In the genomic region with DNA sequence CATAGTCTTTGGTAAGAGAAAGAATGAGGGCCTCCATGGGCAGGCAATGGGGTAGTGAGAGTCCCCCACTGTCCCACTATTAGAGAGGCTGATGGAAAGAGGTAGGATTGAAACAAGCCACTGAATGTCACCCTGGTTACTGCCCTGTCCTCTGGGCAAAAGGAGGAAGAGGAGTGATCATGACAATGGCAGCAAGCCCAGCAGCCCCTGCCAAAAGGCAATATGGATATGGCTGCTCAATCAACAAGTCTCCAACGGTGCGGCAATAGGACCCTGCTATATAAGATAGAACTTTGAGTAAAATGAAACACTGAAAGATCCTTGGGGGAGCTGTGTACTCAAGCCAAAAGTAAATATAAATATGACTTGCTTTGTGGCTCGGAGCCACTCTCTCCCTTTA, we compare ENCODE assay signal across 18 cellular contexts. TPM values are rescaled to one million over a fixed set of nuclear protein-coding genes. Genes with fewer than 3 reads are reported as not detected.
DNase-seq lines count a peak whose midpoint lies in the region; ATAC-seq and TF ChIP-seq lines count a peak whose summit lies in the region.
"Had no signal": no experiment of that assay in that cellular context is flagged by ENCODE, and none has a peak within 500 bp of the region (broad histone marks: within the 10 kb centered on the region; RNA-seq: fewer than 3 reads in every experiment).

No MANE protein-coding gene starts in this region.

- intact Hi-C loops in MCF 10A (cut with micrococcal nuclease): no loop called here

- no peak overlapping the region for H2BK12ac ChIP-seq in mesenchymal stem cell (ENCODE audit: low read length in 2 of 2)

- H3K9me3 ChIP-seq in HUES6 (ENCODE audit: control insufficient read depth, insufficient read depth, low read depth, low read length): no peaks in the 10 kb centered on the region
- no peaks in the 10 kb centered on the region for H3K9me3 ChIP-seq in mesenchymal stem cell (ENCODE audit: control insufficient read depth, low read length)
- H3K9me3 ChIP-seq in smooth muscle cell (replicated peaks; ENCODE audit: low read depth): no peaks in the 10 kb centered on the region
- H3K9me3 ChIP-seq: gastroesophageal sphincter had no signal

- no peak overlapping the region for H4K8ac ChIP-seq in mesenchymal stem cell (ENCODE audit: low read length)

- no peak overlapping the region for H2BK15ac ChIP-seq in mesenchymal stem cell (ENCODE audit: low read depth, poor library complexity, severe bottlenecking)

- DNase-seq in MCF 10A (ENCODE audit: unreplicated experiment) (no peak), mesenchymal stem cell (no peak), smooth muscle cell (lab: John Stamatoyannopoulos, UW; ENCODE audit: unreplicated experiment) (no peak), G401 (ENCODE audit: low spot score) (no peak)
- no peak for DNase-seq in activated CD4-positive, alpha-beta T cell treated with anti-CD3 and anti-CD28 coated beads, Interleukin-2, amount 10 ng/mL, durations not matched to agents 7 days and 5 days
- DNase-seq in stimulated activated naive CD8-positive, alpha-beta T cell treated with anti-CD3 and anti-CD28 coated beads, Interleukin-15, amount 100 ng/mL, for 72 hours: no peak
- DNase-seq: DMS79; effector memory CD4-positive, alpha-beta T cell; KBM-7; left cardiac atrium; NCI-H1436; NCI-H524; stimulated activated CD4-positive, alpha-beta T cell treated with anti-CD3 and anti-CD28 coated beads, Interleukin-15, amount 100 ng/mL, for 24 hours; T-helper 17 cell had no signal

- WGBS in mesenchymal stem cell: 85% methylated on average over 2 of the region's 3 CpGs
- 71% methylated on average over 3 of the region's 3 CpGs for WGBS in smooth muscle cell (ENCODE audit: low lambda C conversion rate)

- H4K20me1 ChIP-seq in smooth muscle cell (ENCODE audit: low read depth): peaks cover 5% of the 10 kb centered on the region

- no peak overlapping the region for H3K4me2 ChIP-seq in mesenchymal stem cell (ENCODE audit: low read length, poor library complexity, severe bottlenecking)
- peak overlapping the region; percentile 34 for H3K4me2 ChIP-seq in smooth muscle cell

- H3K9ac ChIP-seq in HUES6 (ENCODE audit: low read length) (peak overlapping the region; percentile 28), mesenchymal stem cell (ENCODE audit: low read length) (peak overlapping the region; percentile 6), smooth muscle cell (ENCODE audit: low read depth) (no peak overlapping the region)
- H3K9ac ChIP-seq: neural progenitor cell had no signal

- H3K23ac ChIP-seq in mesenchymal stem cell (ENCODE audit: low read length in 2 of 2): no peak overlapping the region

- no peak overlapping the region for H3K4me3 Mint-ChIP-seq in MCF 10A (ENCODE audit: unreplicated experiment)
- H3K4me3 Mint-ChIP-seq in activated CD4-positive, alpha-beta T cell treated with anti-CD3 and anti-CD28 coated beads, Interleukin-2, amount 10 ng/mL, durations not matched to agents 7 days and 5 days: no peak overlapping the region
- H3K4me3 Mint-ChIP-seq in stimulated activated naive CD8-positive, alpha-beta T cell treated with anti-CD3 and anti-CD28 coated beads, Interleukin-15, amount 100 ng/mL, for 72 hours: no peak overlapping the region
- H3K4me3 Mint-ChIP-seq: neural progenitor cell, T-helper 17 cell had no signal

- H3K36me3 Mint-ChIP-seq in MCF 10A (ENCODE audit: insufficient read depth, unreplicated experiment): no peaks in the 10 kb centered on the region
- H3K36me3 Mint-ChIP-seq in activated CD4-positive, alpha-beta T cell treated with anti-CD3 and anti-CD28 coated beads, Interleukin-2, amount 10 ng/mL, durations not matched to agents 7 days and 5 days (ENCODE audit: low read depth): no peaks in the 10 kb centered on the region

- no peaks in the 10 kb centered on the region for H3K9me3 Mint-ChIP-seq in MCF 10A (ENCODE audit: unreplicated experiment)
- H3K9me3 Mint-ChIP-seq in activated CD4-positive, alpha-beta T cell treated with anti-CD3 and anti-CD28 coated beads, Interleukin-2, amount 10 ng/mL, durations not matched to agents 7 days and 5 days: no peaks in the 10 kb centered on the region
- H3K9me3 Mint-ChIP-seq in stimulated activated naive CD8-positive, alpha-beta T cell treated with anti-CD3 and anti-CD28 coated beads, Interleukin-15, amount 100 ng/mL, for 72 hours: no peaks in the 10 kb centered on the region
- H3K9me3 Mint-ChIP-seq: neural progenitor cell had no signal

- no peak overlapping the region for H2BK5ac ChIP-seq in mesenchymal stem cell (ENCODE audit: low read depth, low read length, poor library complexity, severe bottlenecking)

- TF ChIP-seq CTCF in MCF 10A (IDR thresholded peaks at IDR 0.05; ENCODE audit: unreplicated experiment) (no peak), smooth muscle cell (IDR thresholded peaks at IDR 0.05; ENCODE audit: borderline replicate concordance, insufficient read depth, poor library complexity, severe bottlenecking) (no peak)

- H3K4me1 Mint-ChIP-seq in MCF 10A (ENCODE audit: insufficient read depth, unreplicated experiment): peaks cover 57% of the 10 kb centered on the region
- peaks cover 6% of the 10 kb centered on the region for H3K4me1 Mint-ChIP-seq in activated CD4-positive, alpha-beta T cell treated with anti-CD3 and anti-CD28 coated beads, Interleukin-2, amount 10 ng/mL, durations not matched to agents 7 days and 5 days
- no peaks in the 10 kb centered on the region for H3K4me1 Mint-ChIP-seq in stimulated activated naive CD8-positive, alpha-beta T cell treated with anti-CD3 and anti-CD28 coated beads, Interleukin-15, amount 100 ng/mL, for 72 hours
- H3K4me1 Mint-ChIP-seq: T-helper 17 cell had no signal

- H3K27me3 ChIP-seq in HUES6 (ENCODE audit: control insufficient read depth, insufficient read depth, low read length) (no peaks in the 10 kb centered on the region), mesenchymal stem cell (ENCODE audit: control insufficient read depth in 1 of 2, insufficient read depth in 1 of 2, low read length in 2 of 2) (no peaks in the 10 kb centered on the region), smooth muscle cell (ENCODE audit: low read depth) (no peaks in the 10 kb centered on the region)
- H3K27me3 ChIP-seq: gastroesophageal sphincter, neural progenitor cell had no signal

- H3K27me3 Mint-ChIP-seq in MCF 10A (ENCODE audit: insufficient read depth, unreplicated experiment): no peaks in the 10 kb centered on the region
- H3K27me3 Mint-ChIP-seq in activated CD4-positive, alpha-beta T cell treated with anti-CD3 and anti-CD28 coated beads, Interleukin-2, amount 10 ng/mL, durations not matched to agents 7 days and 5 days: no peaks in the 10 kb centered on the region
- H3K27me3 Mint-ChIP-seq in stimulated activated naive CD8-positive, alpha-beta T cell treated with anti-CD3 and anti-CD28 coated beads, Interleukin-15, amount 100 ng/mL, for 72 hours: no peaks in the 10 kb centered on the region
- H3K27me3 Mint-ChIP-seq: T-helper 17 cell had no signal

- ATAC-seq in stimulated activated naive CD8-positive, alpha-beta T cell treated with anti-CD3 and anti-CD28 coated beads, Interleukin-15, amount 100 ng/mL, for 72 hours: no peak
- no peak for ATAC-seq in GM18505 (IDR thresholded peaks at IDR 0.05; ENCODE audit: unreplicated experiment)
- ATAC-seq: left cardiac atrium, T-helper 17 cell had no signal

- H3K4ac ChIP-seq in mesenchymal stem cell (ENCODE audit: low read depth in 1 of 2, low read length in 2 of 2): peak overlapping the region; percentile 68 to 79

- no peak for TF ChIP-seq POLR2A in GM18505 (IDR thresholded peaks at IDR 0.05; ENCODE audit: borderline replicate concordance, extremely low read depth, insufficient read depth, insufficient read length)

- in situ Hi-C loops in G401 (cut with HindIII; ENCODE audit: low sequenced_read_pairs): no loop called here

- no peak overlapping the region for H2AK5ac ChIP-seq in mesenchymal stem cell (ENCODE audit: low read length, severe bottlenecking)

- no peak overlapping the region for H3K14ac ChIP-seq in mesenchymal stem cell (ENCODE audit: low read length in 2 of 2)

- H3K36me3 ChIP-seq in HUES6 (ENCODE audit: control insufficient read depth, insufficient read depth, low read length) (no peaks in the 10 kb centered on the region), mesenchymal stem cell (ENCODE audit: control insufficient read depth in 1 of 2, insufficient read depth in 2 of 2, low read depth in 1 of 2, low read length in 2 of 2) (peaks cover 0 to 3% of the 10 kb centered on the region in 2 experiments), smooth muscle cell (ENCODE audit: low read depth) (no peaks in the 10 kb centered on the region)
- H3K36me3 ChIP-seq: neural progenitor cell had no signal

- H3K79me1 ChIP-seq in mesenchymal stem cell (replicated peaks; ENCODE audit: low read length, poor library complexity, severe bottlenecking): peaks cover 41% of the 10 kb centered on the region

- H2BK120ac ChIP-seq in mesenchymal stem cell (ENCODE audit: low read depth, low read length): no peak overlapping the region

- CTCF ChIA-PET in MCF 10A (lab: Yijun Ruan, JAX): interaction anchor here (0.6 to 6.9 kb wide), 14 partner anchors 8 to 443 kb away, joined by 3 to 264 read pairs (median 6); no protein-coding TSS in a partner anchor
- CTCF ChIA-PET in activated CD4-positive, alpha-beta T cell treated with anti-CD3 and anti-CD28 coated beads, Interleukin-2, amount 10 ng/mL, durations not matched to agents 7 days and 5 days (lab: Charles Lee): interaction anchor here (5.2 kb wide), 1 partner anchor 10 kb away, joined by 83 read pairs; no protein-coding TSS in a partner anchor

- H2AFZ ChIP-seq in mesenchymal stem cell (ENCODE audit: low read depth, low read length) (no peak overlapping the region), smooth muscle cell (ENCODE audit: low read depth) (no peak overlapping the region)

- peak overlapping the region; percentile 30 for H4K91ac ChIP-seq in mesenchymal stem cell (ENCODE audit: low read length)

- H3K18ac ChIP-seq in mesenchymal stem cell (ENCODE audit: low read depth in 1 of 2, low read length in 2 of 2): peak overlapping the region in 1 of 2 experiments; percentile 5

- H3K4me1 ChIP-seq in HUES6 (ENCODE audit: control insufficient read depth, insufficient read depth, low read length) (peaks cover 35% of the 10 kb centered on the region), mesenchymal stem cell (ENCODE audit: control insufficient read depth, insufficient read depth, low read depth, low read length) (peaks cover 14% of the 10 kb centered on the region), smooth muscle cell (ENCODE audit: low read depth) (peaks cover 15% of the 10 kb centered on the region)

- POLR2A ChIA-PET in MCF 10A (lab: Yijun Ruan, JAX): interaction anchor here (1.1 to 6.6 kb wide), 5 partner anchors 12 to 216 kb away, joined by 5 to 108 read pairs (median 6); a partner anchor contains a TSS
- POLR2A ChIA-PET in activated CD4-positive, alpha-beta T cell treated with anti-CD3 and anti-CD28 coated beads, Interleukin-2, amount 10 ng/mL, durations not matched to agents 7 days and 5 days (lab: Charles Lee): no interaction called here

- H3K79me2 ChIP-seq in smooth muscle cell (ENCODE audit: low read depth): peaks cover 46% of the 10 kb centered on the region

- H3K27ac ChIP-seq in HUES6 (ENCODE audit: low read depth, low read length) (peak overlapping the region; percentile 68; the same call in 1 of the 2 replicates), mesenchymal stem cell (ENCODE audit: low read length, poor library complexity, severe bottlenecking) (peak overlapping the region; percentile 3), smooth muscle cell (ENCODE audit: low read depth) (peak overlapping the region; percentile 90)
- H3K27ac ChIP-seq: neural progenitor cell had no signal

- BruUV-seq in MCF 10A (replicated peaks; lab: Mats Ljungman, UMichigan): no TSS peak

- H3F3A ChIP-seq in smooth muscle cell (ENCODE audit: low read depth): peaks cover 10% of the 10 kb centered on the region

- peak overlapping the region; percentile 96 for H3K27ac Mint-ChIP-seq in MCF 10A (ENCODE audit: low read depth, unreplicated experiment)
- H3K27ac Mint-ChIP-seq in activated CD4-positive, alpha-beta T cell treated with anti-CD3 and anti-CD28 coated beads, Interleukin-2, amount 10 ng/mL, durations not matched to agents 7 days and 5 days: no peak overlapping the region
- H3K27ac Mint-ChIP-seq in stimulated activated naive CD8-positive, alpha-beta T cell treated with anti-CD3 and anti-CD28 coated beads, Interleukin-15, amount 100 ng/mL, for 72 hours: no peak overlapping the region
- H3K27ac Mint-ChIP-seq: T-helper 17 cell had no signal

- H3K4me3 ChIP-seq in HUES6 (ENCODE audit: low read depth, low read length) (no peak overlapping the region), mesenchymal stem cell (ENCODE audit: insufficient read depth in 1 of 2, low read depth in 1 of 2, low read length in 2 of 2) (no peak overlapping the region), smooth muscle cell (no peak overlapping the region)
- H3K4me3 ChIP-seq: gastroesophageal sphincter, neural progenitor cell had no signal

RNA-seq across cellular contexts. Expression of a gene that starts 6.1 kb away (rescaled TPM):
- total RNA-seq in MCF 10A (2022): 32.1 and 33.0 TPM in 2 replicates
- 15.7 TPM for polyA plus RNA-seq in mesenchymal stem cell (2013, experiment 1 of 2)
- polyA plus RNA-seq in mesenchymal stem cell (2013, experiment 2 of 2): 16.1 TPM
- 15.9 and 22.5 TPM in 2 replicates for total RNA-seq in smooth muscle cell
- 39.8 and 52.8 TPM in 2 replicates for polyA plus RNA-seq in smooth muscle cell
- total RNA-seq in activated CD4-positive, alpha-beta T cell treated with anti-CD3 and anti-CD28 coated beads, Interleukin-2, amount 10 ng/mL, durations not matched to agents 7 days and 5 days: 10 to 100 TPM; 11.9 to 13.8 TPM
- total RNA-seq in G401 (2014; rRNA removed; shearing (Covaris generic)): 25.5 and 27.5 TPM in 2 replicates

RNA-seq across cellular contexts. Expression of a gene that starts 6.3 kb away (rescaled TPM):
- total RNA-seq in MCF 10A (2022) (36.8 and 40.1 TPM in 2 replicates), smooth muscle cell (15.1 and 29.1 TPM in 2 replicates)
- polyA plus RNA-seq in mesenchymal stem cell (2013, experiment 1 of 2): 5.6 TPM
- 6.2 TPM for polyA plus RNA-seq in mesenchymal stem cell (2013, experiment 2 of 2)
- 17.0 and 26.9 TPM in 2 replicates for polyA plus RNA-seq in smooth muscle cell
- 10 to 100 TPM; 17.0 to 17.8 TPM for total RNA-seq in activated CD4-positive, alpha-beta T cell treated with anti-CD3 and anti-CD28 coated beads, Interleukin-2, amount 10 ng/mL, durations not matched to agents 7 days and 5 days
- 37.3 and 64.7 TPM in 2 replicates for total RNA-seq in G401 (2014; rRNA removed; shearing (Covaris generic))

RNA-seq across cellular contexts. Expression of a gene that starts 43.5 kb away (rescaled TPM):
- total RNA-seq in MCF 10A (2022) (not detected in 2 replicates), smooth muscle cell (not detected in 2 replicates)
- not detected for polyA plus RNA-seq in mesenchymal stem cell (2013, experiment 1 of 2)
- polyA plus RNA-seq in mesenchymal stem cell (2013, experiment 2 of 2): not detected
- polyA plus RNA-seq in smooth muscle cell: not detected in 2 replicates
- total RNA-seq in activated CD4-positive, alpha-beta T cell treated with anti-CD3 and anti-CD28 coated beads, Interleukin-2, amount 10 ng/mL, durations not matched to agents 7 days and 5 days: not detected
- not detected in 2 replicates for total RNA-seq in G401 (2014; rRNA removed; shearing (Covaris generic))
- total RNA-seq: left cardiac atrium, T-helper 17 cell had no signal

Comparison
In these comparisons a context has a peak if more than half of its experiments do, and no peak if none do; other contexts are left out.
1. H3K27ac ChIP-seq: peak in every context shown above with its lines; median percentile 90 in smooth muscle cell; 68 in HUES6; 3 in mesenchymal stem cell.